In genomic region chr9:33023661-33024060, GRCh38 we compare ENCODE assay signal across 8 cellular contexts. TPM values are rescaled to one million over a fixed set of nuclear protein-coding genes. Genes with fewer than 3 reads are reported as not detected.
DNase-seq lines count a peak whose midpoint lies in the region; ATAC-seq and TF ChIP-seq lines count a peak whose summit lies in the region.

No MANE protein-coding gene starts in this region.

- peaks cover 29% of the 10 kb centered on the region for H4K20me1 ChIP-seq in PC-9 (ENCODE audit: insufficient read depth)

- POLR2A ChIA-PET in PC-9 (lab: Charles Lee; ENCODE audit: unreplicated experiment): interaction anchor here (0.5 kb wide), 1 partner anchor 23 kb away, joined by 6 read pairs; no protein-coding TSS in a partner anchor

- H3K27me3 Mint-ChIP-seq in Calu3 (ENCODE audit: unreplicated experiment): no peaks in the 10 kb centered on the region

- H3K27me3 ChIP-seq in PC-9 (ENCODE audit: insufficient read depth, low read depth) (no peaks in the 10 kb centered on the region), esophagus (ENCODE audit: control insufficient read depth in 1 of 2, insufficient read depth in 2 of 2, low read length in 2 of 2) (no peaks in the 10 kb centered on the region), parathyroid adenoma (ENCODE audit: control insufficient read depth, insufficient read depth, low read length) (no peaks in the 10 kb centered on the region)

- CTCF ChIA-PET in Calu3 (lab: Charles Lee): no interaction called here
- CTCF ChIA-PET in PC-9 (lab: Charles Lee): no interaction called here

- no peak overlapping the region for H3K27ac ChIP-seq in PC-9
- H3K27ac ChIP-seq in esophagus (ENCODE audit: low read depth in 2 of 2, low read length in 1 of 2): peak overlapping the region; percentile 80 to 98
- no peak overlapping the region for H3K27ac ChIP-seq in parathyroid adenoma

- no peak overlapping the region for H3K9ac ChIP-seq in parathyroid adenoma

- TF ChIP-seq CTCF in Calu3 (IDR thresholded peaks at IDR 0.05; ENCODE audit: unreplicated experiment) (no peak), PC-9 (conservative IDR thresholded peaks at IDR 0.05) (no peak), parathyroid adenoma (IDR thresholded peaks at IDR 0.05) (no peak)

- H2AFZ ChIP-seq in PC-9 (no peak overlapping the region), parathyroid adenoma (no peak overlapping the region)

- intact Hi-C loops in Calu3 (cut with micrococcal nuclease; ENCODE audit: unreplicated experiment): no loop called here
- intact Hi-C loops in PC-9 (cut with micrococcal nuclease; ENCODE audit: unreplicated experiment): no loop called here

- peaks cover 57% of the 10 kb centered on the region for H3K36me3 Mint-ChIP-seq in Calu3 (ENCODE audit: insufficient read depth, unreplicated experiment)

- peaks cover 3% of the 10 kb centered on the region; the same call in 1 of the 2 replicates for H3F3A ChIP-seq in PC-9 (ENCODE audit: insufficient read depth, low read depth)

- BruUV-seq in Calu3 (replicated peaks; lab: Mats Ljungman, UMichigan): no TSS peak
- BruUV-seq in PC-9 (replicated peaks; lab: Mats Ljungman, UMichigan): no TSS peak

- peak overlapping the region; percentile 82 for H3K4me2 ChIP-seq in PC-9
- H3K4me2 ChIP-seq in parathyroid adenoma (ENCODE audit: low read length): peak overlapping the region; percentile 3

- peak overlapping the region; percentile 93 for H3K4me3 ChIP-seq in PC-9
- H3K4me3 ChIP-seq in esophagus (ENCODE audit: low read depth in 1 of 2, low read length in 2 of 2): peak overlapping the region in 1 of 2 donors; percentile 89
- H3K4me3 ChIP-seq in parathyroid adenoma (ENCODE audit: low read depth, low read length): no peak overlapping the region

- H3K9me3 Mint-ChIP-seq in Calu3 (ENCODE audit: low read depth, unreplicated experiment): no peaks in the 10 kb centered on the region

- ATAC-seq in GM19455 (IDR thresholded peaks at IDR 0.05; ENCODE audit: unreplicated experiment) (no peak), GM21737 (IDR thresholded peaks at IDR 0.05; ENCODE audit: unreplicated experiment) (no peak)

- H3K9me3 ChIP-seq in PC-9 (ENCODE audit: insufficient read depth, low read depth): no peaks in the 10 kb centered on the region
- no peaks in the 10 kb centered on the region for H3K9me3 ChIP-seq in esophagus (ENCODE audit: control insufficient read depth in 2 of 2, insufficient read depth in 1 of 2, low read depth in 1 of 2, low read length in 1 of 2)
- no peaks in the 10 kb centered on the region for H3K9me3 ChIP-seq in parathyroid adenoma (ENCODE audit: control insufficient read depth, low read length)

- H3K36me3 ChIP-seq in PC-9 (ENCODE audit: low read depth): peaks cover 6% of the 10 kb centered on the region; the same call in 1 of the 2 replicates
- H3K36me3 ChIP-seq in esophagus (ENCODE audit: control insufficient read depth in 2 of 2, insufficient read depth in 2 of 2, low read length in 1 of 2): peaks cover 0 to 4% of the 10 kb centered on the region in 2 donors
- H3K36me3 ChIP-seq in parathyroid adenoma (ENCODE audit: control insufficient read depth, insufficient read depth, low read length): no peaks in the 10 kb centered on the region

- DNase-seq in Calu3 (no peak), PC-9 (no peak), superior temporal gyrus (ENCODE audit: extremely low spot score) (no peak)
- DNase-seq in effector CD4-positive, alpha-beta T cell: no peak

- peaks cover 31% of the 10 kb centered on the region for H3K4me1 Mint-ChIP-seq in Calu3 (ENCODE audit: low read depth, unreplicated experiment)

- H3K9me2 ChIP-seq in PC-9 (ENCODE audit: insufficient read depth): no peaks in the 10 kb centered on the region

- H3K27ac Mint-ChIP-seq in Calu3 (ENCODE audit: unreplicated experiment): peak overlapping the region; percentile 27

- H3K79me2 ChIP-seq in PC-9 (ENCODE audit: low read depth) (peaks cover 82% of the 10 kb centered on the region), parathyroid adenoma (peaks cover 22% of the 10 kb centered on the region)

- H3K4me1 ChIP-seq in PC-9 (replicated peaks; ENCODE audit: insufficient read depth): peaks cover 37% of the 10 kb centered on the region
- H3K4me1 ChIP-seq in esophagus (ENCODE audit: control insufficient read depth in 2 of 2, insufficient read depth in 2 of 2, low read length in 1 of 2): no peaks in the 10 kb centered on the region
- no peaks in the 10 kb centered on the region for H3K4me1 ChIP-seq in parathyroid adenoma

- peak overlapping the region; percentile 77 for H3K4me3 Mint-ChIP-seq in Calu3 (ENCODE audit: low read depth, unreplicated experiment)

- WGBS in esophagus, 2 donors: 53 to 57% methylated on average over 4 of the region's 4 CpGs

RNA-seq across cellular contexts. Expression of gene DNAJA1, which starts 1.4 kb away (rescaled TPM):
- total RNA-seq in Calu3 (2022): 186 and 194 TPM in 2 replicates
- 78.0 and 88.4 TPM in 2 replicates for total RNA-seq in PC-9 (2021)
- polyA plus RNA-seq in esophagus: 10 to 100 TPM; 25.8 to 45.7 TPM

RNA-seq across cellular contexts. Expression of gene APTX, which starts 22.2 kb away (rescaled TPM):
- total RNA-seq in Calu3 (2022) (22.7 and 26.6 TPM in 2 replicates), PC-9 (2021) (37.3 and 44.3 TPM in 2 replicates)
- 10 to 100 TPM; 22.4 to 24.5 TPM for polyA plus RNA-seq in esophagus

RNA-seq across cellular contexts. Expression of gene SMU1, which starts 52.8 kb away (rescaled TPM):
- total RNA-seq in Calu3 (2022) (12.3 and 13.4 TPM in 2 replicates), PC-9 (2021) (12.6 and 14.5 TPM in 2 replicates)
- polyA plus RNA-seq in esophagus: 1 to 10 TPM; 4.8 to 8.5 TPM

Comparison
In these comparisons a context has a peak if more than half of its experiments do, and no peak if none do; other contexts are left out.
1. H3K27ac ChIP-seq: peak in esophagus (2 of 2); none in PC-9 (single experiment) and parathyroid adenoma (single experiment).